Comparison of ENCODE assay signal across 7 cellular contexts in the genomic region with DNA sequence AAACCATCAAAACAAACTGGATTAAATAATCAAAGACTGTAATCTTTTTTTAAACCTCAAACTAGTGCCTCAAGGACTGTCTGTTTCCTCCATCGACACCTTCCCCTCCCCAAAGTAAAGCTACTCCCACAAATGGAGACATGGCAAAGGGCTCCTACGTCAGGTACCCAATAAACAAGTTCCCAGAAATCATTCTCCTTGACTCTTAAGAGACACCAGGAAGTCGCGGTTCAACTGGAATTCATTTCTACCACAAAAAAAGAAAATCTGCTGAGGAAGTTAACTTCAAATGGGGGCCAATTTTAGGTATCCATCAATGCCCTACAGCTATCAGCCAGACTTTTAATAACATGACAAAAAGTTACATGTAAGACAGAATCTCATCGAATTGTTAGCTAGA. TPM values are rescaled to one million over a fixed set of nuclear protein-coding genes. Genes with fewer than 3 reads are reported as not detected.
DNase-seq lines count a peak whose midpoint lies in the region; ATAC-seq and TF ChIP-seq lines count a peak whose summit lies in the region.

No MANE protein-coding gene starts in this region.

- POLR2A ChIA-PET in PC-3 (lab: Charles Lee; ENCODE audit: unreplicated experiment), result no interaction called here

- H3K36me3 Mint-ChIP-seq in chondrocyte (ENCODE audit: low read depth), result peaks cover 42% of the 10 kb centered on the region
- peaks cover 38% of the 10 kb centered on the region for H3K36me3 Mint-ChIP-seq in neural progenitor cell

- H3K4me3 Mint-ChIP-seq in chondrocyte (ENCODE audit: unreplicated experiment) (peak overlapping the region; percentile 84), neural progenitor cell (peak overlapping the region; percentile 75)

- H3K9me3 ChIP-seq in PC-3 (ENCODE audit: low read length) (no peaks in the 10 kb centered on the region), neural progenitor cell (ENCODE audit: low read depth) (no peaks in the 10 kb centered on the region)

- H3K79me2 ChIP-seq in PC-3 (ENCODE audit: low read length) (peaks cover 60% of the 10 kb centered on the region), neural progenitor cell (ENCODE audit: low read depth) (peaks cover 35% of the 10 kb centered on the region)

- H3K4me1 ChIP-seq in PC-3 (ENCODE audit: insufficient read depth, low read length) (peaks cover 51% of the 10 kb centered on the region), neural progenitor cell (peaks cover 8% of the 10 kb centered on the region)

- H3K36me3 ChIP-seq in PC-3 (ENCODE audit: low read depth, low read length), result peaks cover 60% of the 10 kb centered on the region
- H3K36me3 ChIP-seq in neural progenitor cell, result peaks cover 2% of the 10 kb centered on the region

- peaks cover 61% of the 10 kb centered on the region for H4K20me1 ChIP-seq in PC-3 (ENCODE audit: low read length)
- peaks cover 51% of the 10 kb centered on the region for H4K20me1 ChIP-seq in neural progenitor cell (ENCODE audit: low read depth)

- H3K9me3 Mint-ChIP-seq in chondrocyte (ENCODE audit: low read depth) (no peaks in the 10 kb centered on the region), neural progenitor cell (no peaks in the 10 kb centered on the region)

- DNase-seq in PC-3 (no peak), chondrocyte (ENCODE audit: low spot score) (no peak), neural progenitor cell (ENCODE audit: low spot score) (no peak), midbrain (lab: John Stamatoyannopoulos, UW) (no peak), NCI-H1092 treated with DMSO at 0.1 percent for 48 hours (lab: John Stamatoyannopoulos, UW) (no peak), caudate nucleus (lab: John Stamatoyannopoulos, UW) (no peak)

- H3K9me2 ChIP-seq in PC-3 (replicated peaks; ENCODE audit: low read length), result no peaks in the 10 kb centered on the region

- ATAC-seq in PC-3, result no peak

- H3K4me3 ChIP-seq in GM12875 (ENCODE audit: low read depth, low read length) (peak overlapping the region; percentile 82), PC-3 (ENCODE audit: low read length) (peak overlapping the region; percentile 91), neural progenitor cell (peak overlapping the region; percentile 86)

- H3K4me2 ChIP-seq in PC-3 (ENCODE audit: low read length) (peak overlapping the region; percentile 97), neural progenitor cell (peak overlapping the region; percentile 89)

- no peak overlapping the region for H2AFZ ChIP-seq in PC-3 (ENCODE audit: low read length)
- H2AFZ ChIP-seq in neural progenitor cell (replicated peaks), result no peak overlapping the region

- H3K9ac ChIP-seq in PC-3 (ENCODE audit: low read length) (peak overlapping the region; percentile 99; the same call in 1 of the 2 replicates), neural progenitor cell (no peak overlapping the region)

- BruUV-seq in PC-3 (replicated peaks; lab: Mats Ljungman, UMichigan), result no TSS peak

- CTCF ChIA-PET in PC-3 (lab: Charles Lee), result interaction anchor here (0.5 kb wide), 1 partner anchor 266 kb away, joined by 3 read pairs; no protein-coding TSS in a partner anchor

- H3F3A ChIP-seq in PC-3 (ENCODE audit: low read length, unreplicated experiment), result peaks cover 25% of the 10 kb centered on the region
- peaks cover 8% of the 10 kb centered on the region for H3F3A ChIP-seq in neural progenitor cell (ENCODE audit: low read depth)

- peaks cover 63% of the 10 kb centered on the region for H3K4me1 Mint-ChIP-seq in chondrocyte (ENCODE audit: low read depth)
- H3K4me1 Mint-ChIP-seq in neural progenitor cell, result peaks cover 37% of the 10 kb centered on the region

- no peaks in the 10 kb centered on the region for H3K27me3 ChIP-seq in PC-3 (ENCODE audit: low read length)
- no peaks in the 10 kb centered on the region for H3K27me3 ChIP-seq in neural progenitor cell

- H3K27ac ChIP-seq in PC-3 (ENCODE audit: low read length) (peak overlapping the region; percentile 35), neural progenitor cell (no peak overlapping the region), caudate nucleus (ENCODE audit: low read depth, low read length) (no peak overlapping the region)

- TF ChIP-seq CTCF in GM12875 (IDR thresholded peaks at IDR 0.05; ENCODE audit: borderline replicate concordance, insufficient read depth, low read depth, low read length), result no peak
- TF ChIP-seq CTCF in PC-3 (conservative IDR thresholded peaks at IDR 0.05; ENCODE audit: low read depth, low read length), result no peak
- no peak for TF ChIP-seq CTCF in chondrocyte (IDR thresholded peaks at IDR 0.05)
- no peak for TF ChIP-seq CTCF in neural progenitor cell (IDR thresholded peaks at IDR 0.05)

- intact Hi-C loops in PC-3 (cut with micrococcal nuclease), result no loop called here

- H3K27ac Mint-ChIP-seq in chondrocyte (ENCODE audit: unreplicated experiment) (peak overlapping the region; percentile 92), neural progenitor cell (no peak overlapping the region)

- peaks cover 4% of the 10 kb centered on the region for H3K27me3 Mint-ChIP-seq in chondrocyte (ENCODE audit: low read depth)
- H3K27me3 Mint-ChIP-seq in neural progenitor cell (ENCODE audit: insufficient read depth, low read depth), result peaks cover 6% of the 10 kb centered on the region

RNA-seq across cellular contexts. Expression of a gene that starts 2.5 kb away (rescaled TPM):
- total RNA-seq in PC-3 (2014; rRNA removed) (617 and 780 TPM in 2 replicates), chondrocyte (988 to 1,163 TPM (median 1,016 TPM) in 3 replicates), neural progenitor cell (ENCODE audit: low replicate concordance) (973 and 1,345 TPM in 2 replicates)

RNA-seq across cellular contexts. Expression of a gene that starts 31.2 kb away (rescaled TPM):
- total RNA-seq in PC-3 (2014; rRNA removed), result 0.40 and 1.8 TPM in 2 replicates
- total RNA-seq in chondrocyte, result 0.68 to 0.77 TPM (median 0.77 TPM) in 3 replicates
- 0.69 and 1.9 TPM in 2 replicates for total RNA-seq in neural progenitor cell (ENCODE audit: low replicate concordance)

RNA-seq across cellular contexts. Expression of a gene that starts 35.7 kb away (rescaled TPM):
- total RNA-seq in PC-3 (2014; rRNA removed), result 13.0 and 14.6 TPM in 2 replicates
- total RNA-seq in chondrocyte, result 0.82 to 1.9 TPM (median 0.87 TPM) in 3 replicates
- total RNA-seq in neural progenitor cell (ENCODE audit: low replicate concordance), result 22.7 and 34.5 TPM in 2 replicates
